ENCODE assay signal across 25 cellular contexts in genomic region chr4:137263206-137263605, GRCh38.
"Had no signal": no experiment of that assay in that cellular context is flagged by ENCODE, and none has a peak within 500 bp of the region (broad histone marks: within the 10 kb centered on the region; RNA-seq: fewer than 3 reads in every experiment).

No MANE protein-coding gene starts in this region.

- H3K27me3 ChIP-seq: MG63, SJSA1 had no signal

- H3K9me3 ChIP-seq: MG63, SJSA1 had no signal

- H3K27ac ChIP-seq: SJSA1, SK-N-MC had no signal

- ATAC-seq: HepG2, T-cell had no signal

- H3K4me3 ChIP-seq: MG63, SJSA1, SK-N-MC had no signal

- H3K36me3 ChIP-seq: MG63, SJSA1 had no signal

- DNase-seq: IMR-90, Karpas-422, KG1, MG63, NCI-H1092, NCI-H1105 treated with DMSO at 0.1 percent for 48 hours, NCI-H1417 treated with DMSO at 0.1 percent for 48 hours, NCI-H146, NCI-H1694 treated with DMSO at 0.1 percent for 48 hours, NCI-H1930, NCI-H2081, NCI-H2107, NCI-H2171 treated with DMSO at 0.1 percent for 48 hours, NCI-H345, NCI-H446 treated with DMSO at 0.1 percent for 48 hours, NCI-H510A treated with DMSO at 0.1 percent for 48 hours, NCI-H526, Right ventricle myocardium superior, RPMI8226, SIG-M5, SW 1271, T-cell had no signal

- H3K4me1 ChIP-seq: SJSA1 had no signal
